24 cellular contexts compared by ENCODE assay signal in genomic region chrX:15881498-15881897, GRCh38.
"Had no signal": no experiment of that assay in that cellular context is flagged by ENCODE, and none has a peak within 500 bp of the region (broad histone marks: within the 10 kb centered on the region; RNA-seq: fewer than 3 reads in every experiment).

No MANE protein-coding gene starts in this region.

- H3K27ac ChIP-seq: body of pancreas had no signal

- H3K4me1 ChIP-seq: body of pancreas had no signal

- H3K9me3 ChIP-seq: body of pancreas had no signal

- H3K27me3 ChIP-seq: body of pancreas had no signal

- FAIRE-seq: TTC549 had no signal

- H3K4me3 ChIP-seq: body of pancreas had no signal

- ATAC-seq: activated CD8-positive, alpha-beta memory T cell treated with anti-CD3 and anti-CD28 coated beads, Interleukin-2, amount 10 ng/mL, durations not matched to agents 7 days and 5 days; body of pancreas had no signal

- DNase-seq: activated B cell treated with CpG ODN at 0.5 μM for 24 hours; activated CD4-positive, alpha-beta T cell treated with anti-CD3 and anti-CD28 coated beads for 1 hour; activated CD4-positive, alpha-beta T cell treated with anti-CD3 and anti-CD28 coated beads, Interleukin-2, amount 10 ng/mL, durations not matched to agents 24 days and 14 days; activated CD4-positive, alpha-beta T cell treated with anti-CD3 and anti-CD28 coated beads, Interleukin-2, amount 50 U/mL, for 48 hours; activated CD8-positive, alpha-beta memory T cell treated with anti-CD3 and anti-CD28 coated beads, Interleukin-2, amount 10 ng/mL, durations not matched to agents 7 days and 5 days; activated effector memory CD4-positive, alpha-beta T cell treated with Interleukin-2 at 50 U/mL for 16 hours; activated naive CD4-positive, alpha-beta T cell; activated T-cell treated with anti-CD3 and anti-CD28 coated beads, Interleukin-2, amount 50 U/mL, for 24 hours; aorta; body of pancreas; Kasumi-1; NCI-H1105 treated with DMSO at 0.1 percent for 48 hours; NCI-H1436 treated with DMSO at 0.1 percent for 48 hours; NCI-H187; NCI-H2081 treated with DMSO at 0.1 percent for 48 hours; NCI-H2171; NCI-H2227 treated with DMSO at 0.1 percent for 48 hours; NCI-H446 treated with DMSO at 0.1 percent for 48 hours; NCI-H524 treated with DMSO at 0.1 percent for 48 hours; NCI-H82; SIG-M5; T-helper 2 cell; T1000 had no signal
